7 cellular contexts compared by ENCODE assay signal in genomic region chr9:86679979-86680378, GRCh38.
"Had no signal": no experiment of that assay in that cellular context is flagged by ENCODE, and none has a peak within 500 bp of the region (broad histone marks: within the 10 kb centered on the region; RNA-seq: fewer than 3 reads in every experiment).

No MANE protein-coding gene starts in this region.

- ATAC-seq: HepG2 had no signal

- H3K4me3 ChIP-seq: GM23248 had no signal

- H3K4me3 Mint-ChIP-seq: H9, IgD-negative memory B cell had no signal

- H3K27ac Mint-ChIP-seq: H9, IgD-negative memory B cell had no signal

- DNase-seq: GM23248, GOT3, H9, HCEC 1CT, KBM-7 had no signal

- H3K4me1 Mint-ChIP-seq: H9, IgD-negative memory B cell had no signal

- H3K9me3 Mint-ChIP-seq: H9 had no signal

- H3K36me3 Mint-ChIP-seq: IgD-negative memory B cell had no signal
